In genomic region chr6:52300489-52300931, GRCh38 we compare ENCODE assay signal across 14 cellular contexts. TPM values are rescaled to one million over a fixed set of nuclear protein-coding genes. Genes with fewer than 3 reads are reported as not detected.
DNase-seq lines count a peak whose midpoint lies in the region; ATAC-seq and TF ChIP-seq lines count a peak whose summit lies in the region.
"Had no signal": no experiment of that assay in that cellular context is flagged by ENCODE, and none has a peak within 500 bp of the region (broad histone marks: within the 10 kb centered on the region; RNA-seq: fewer than 3 reads in every experiment).

No MANE protein-coding gene starts in this region.

- H2AFZ ChIP-seq in IMR-90 (replicated peaks; ENCODE audit: low read length, poor library complexity) (no peak overlapping the region), SU-DHL-6 (ENCODE audit: low read depth, low read length, severe bottlenecking) (no peak overlapping the region), neuronal stem cell (ENCODE audit: low read length) (no peak overlapping the region)

- no peak overlapping the region for H3K4me3 ChIP-seq in IMR-90 (ENCODE audit: insufficient read depth, low read depth, low read length)
- H3K4me3 ChIP-seq in SU-DHL-6 (ENCODE audit: insufficient read depth, low read length, poor library complexity, severe bottlenecking) = no peak overlapping the region
- no peak overlapping the region for H3K4me3 ChIP-seq in neuronal stem cell (ENCODE audit: low read length in 2 of 2)
- H3K4me3 ChIP-seq: HAP-1 had no signal

- DNase-seq in IMR-90 (no peak), neuronal stem cell (ENCODE audit: low spot score) (no peak), inferior parietal cortex (ENCODE audit: extremely low spot score) (no peak), T-helper 9 cell (no peak)
- DNase-seq: Calu3; CD4-positive, CD25-positive, alpha-beta regulatory T cell; DMS 273 treated with DMSO at 0.1 percent for 48 hours had no signal

- H3K56ac ChIP-seq in IMR-90 (ENCODE audit: extremely low read depth, insufficient read depth, low read length) = no peak overlapping the region

- CTCF ChIA-PET in IMR-90 (lab: Yijun Ruan, JAX) = no interaction called here

- H3K23ac ChIP-seq in IMR-90 (ENCODE audit: low read depth, low read length) (no peak overlapping the region), neuronal stem cell (ENCODE audit: low read depth, low read length, poor library complexity) (no peak overlapping the region)

- in situ Hi-C loops in IMR-90 (cut with MboI; ENCODE audit: low sequenced_read_pairs) = no loop called here

- dilution Hi-C loops in IMR-90 (cut with HindIII; ENCODE audit: low sequenced_read_pairs, unreplicated experiment) = no loop called here

- no peak overlapping the region for H2BK5ac ChIP-seq in IMR-90 (ENCODE audit: low read depth, low read length, poor library complexity, severe bottlenecking)
- no peak overlapping the region for H2BK5ac ChIP-seq in neuronal stem cell (ENCODE audit: low read length)

- H2BK15ac ChIP-seq in IMR-90 (ENCODE audit: low read depth, low read length) (no peak overlapping the region), neuronal stem cell (ENCODE audit: low read length) (no peak overlapping the region)

- POLR2A ChIA-PET in IMR-90 (lab: Charles Lee; ENCODE audit: unreplicated experiment) = no interaction called here

- H3K4me2 ChIP-seq in IMR-90 (ENCODE audit: low read depth, low read length) (no peak overlapping the region), SU-DHL-6 (ENCODE audit: low read depth, low read length, poor library complexity, severe bottlenecking) (no peak overlapping the region), neuronal stem cell (ENCODE audit: insufficient read depth, low read length, poor library complexity, severe bottlenecking) (no peak overlapping the region)

- no peak overlapping the region for H3K18ac ChIP-seq in IMR-90 (ENCODE audit: low read depth, low read length)
- peak overlapping the region; percentile 27 for H3K18ac ChIP-seq in neuronal stem cell (ENCODE audit: low read length)

- TF ChIP-seq POLR2A in IMR-90 (IDR thresholded peaks at IDR 0.05; ENCODE audit: low read depth, low read length) = no peak

- H2AK5ac ChIP-seq in IMR-90 (ENCODE audit: low read depth, low read length) (no peak overlapping the region), neuronal stem cell (ENCODE audit: low read depth, low read length) (no peak overlapping the region)

- H3K79me2 ChIP-seq in SU-DHL-6 (ENCODE audit: insufficient read depth, low read length) = no peaks in the 10 kb centered on the region

- H3K4me1 ChIP-seq in IMR-90 (ENCODE audit: control insufficient read depth, insufficient read depth, low read length) (no peaks in the 10 kb centered on the region), neuronal stem cell (ENCODE audit: control insufficient read depth in 2 of 2, insufficient read depth in 1 of 2, low read depth in 1 of 2, low read length in 2 of 2) (peaks cover 0 to 4% of the 10 kb centered on the region in 2 donors)
- H3K4me1 ChIP-seq: HAP-1 had no signal

- no peak overlapping the region for H3K4ac ChIP-seq in IMR-90 (ENCODE audit: low read depth, low read length)
- H3K4ac ChIP-seq in neuronal stem cell (ENCODE audit: low read length) = no peak overlapping the region

- 0 out of 2 replicates have a peak, but pooled peaks cover 2% of the 10 kb centered on the region for H3K9me3 ChIP-seq in IMR-90 (ENCODE audit: control insufficient read depth, insufficient read depth, low read length)
- no peaks in the 10 kb centered on the region for H3K9me3 ChIP-seq in SU-DHL-6 (ENCODE audit: insufficient read depth, low read length)
- H3K9me3 ChIP-seq in neuronal stem cell (replicated peaks in 1 of 2; ENCODE audit: control insufficient read depth in 2 of 2, insufficient read depth in 1 of 2, low read depth in 1 of 2, low read length in 2 of 2) = peaks cover 7 to 10% of the 10 kb centered on the region in 2 donors
- H3K9me3 ChIP-seq: HAP-1 had no signal

- H3K79me1 ChIP-seq in IMR-90 (ENCODE audit: low read depth in 1 of 2, low read length in 2 of 2) = no peaks in the 10 kb centered on the region
- H3K79me1 ChIP-seq in neuronal stem cell (ENCODE audit: low read depth, low read length) = no peaks in the 10 kb centered on the region

- no peak overlapping the region for H2BK120ac ChIP-seq in IMR-90 (ENCODE audit: low read depth, low read length)
- no peak overlapping the region for H2BK120ac ChIP-seq in neuronal stem cell (ENCODE audit: low read depth, low read length)

- intact Hi-C loops in IMR-90 (cut with micrococcal nuclease) = no loop called here

- H3K14ac ChIP-seq in IMR-90 (replicated peaks; ENCODE audit: low read depth, low read length) (no peak overlapping the region), neuronal stem cell (ENCODE audit: low read length) (no peak overlapping the region)

- no peak overlapping the region for H3K27ac ChIP-seq in IMR-90 (ENCODE audit: insufficient read depth, low read length)
- H3K27ac ChIP-seq in SU-DHL-6 (ENCODE audit: low read depth, low read length) = 0 out of 2 replicates have a peak overlapping the region, but pooled peaks have one; percentile 30
- no peak overlapping the region for H3K27ac ChIP-seq in neuronal stem cell (replicated peaks; ENCODE audit: low read length)

- no peaks in the 10 kb centered on the region for H3K36me3 ChIP-seq in IMR-90 (ENCODE audit: control insufficient read depth, insufficient read depth, low read length)
- H3K36me3 ChIP-seq in SU-DHL-6 (ENCODE audit: low read length) = no peaks in the 10 kb centered on the region
- peaks cover 0 to 1% of the 10 kb centered on the region in 2 donors for H3K36me3 ChIP-seq in neuronal stem cell (replicated peaks in 1 of 2; ENCODE audit: control insufficient read depth in 2 of 2, insufficient read depth in 2 of 2, low read length in 2 of 2)
- H3K36me3 ChIP-seq: HAP-1 had no signal

- H4K20me1 ChIP-seq in IMR-90 (ENCODE audit: insufficient read depth, low read length) (no peaks in the 10 kb centered on the region), SU-DHL-6 (ENCODE audit: low read depth, low read length) (no peaks in the 10 kb centered on the region)

- WGBS in IMR-90 (ENCODE audit: extremely low coverage in 2 of 2, insufficient read length in 1 of 2), 2 experiments = no CpG with 5 or more reads among the region's 2 CpGs
- no CpG with 5 or more reads among the region's 2 CpGs for WGBS in neuronal stem cell (ENCODE audit: extremely low coverage in 2 of 2, insufficient read length in 2 of 2, insufficient replicate concordance in 1 of 2), 2 donors

- BruUV-seq in IMR-90 (replicated peaks; lab: Mats Ljungman, UMichigan) = no TSS peak

- H3K27me3 ChIP-seq in IMR-90 (ENCODE audit: control insufficient read depth, insufficient read depth, low read length) (no peaks in the 10 kb centered on the region), SU-DHL-6 (ENCODE audit: low read length) (no peaks in the 10 kb centered on the region), neuronal stem cell (ENCODE audit: control insufficient read depth in 3 of 3, insufficient read depth in 3 of 3, low read depth in 1 of 3, low read length in 3 of 3) (peaks cover 0 to 2% (median 0%) of the 10 kb centered on the region in 3 experiments)

- H2BK12ac ChIP-seq in neuronal stem cell (ENCODE audit: low read length) = no peak overlapping the region

- no peak for ATAC-seq in IMR-90 (ENCODE audit: low read depth)
- ATAC-seq in HG03025 (IDR thresholded peaks at IDR 0.05; ENCODE audit: low FRiP score, unreplicated experiment) = no peak

- TF ChIP-seq RAD21 in IMR-90 (IDR thresholded peaks at IDR 0.05; ENCODE audit: low read length) = no peak

- 0 out of 2 replicates have a peak, but pooled peaks cover 2% of the 10 kb centered on the region for H3K9me1 ChIP-seq in IMR-90 (ENCODE audit: insufficient read depth, low read length)

- no peak for TF ChIP-seq CTCF in IMR-90 (conservative IDR thresholded peaks at IDR 0.05; ENCODE audit: low read depth, low read length)
- no peak for TF ChIP-seq CTCF in SU-DHL-6 (IDR thresholded peaks at IDR 0.05; ENCODE audit: insufficient read depth, low read length, poor library complexity, severe bottlenecking)

- no peaks in the 10 kb centered on the region for H3K9me2 ChIP-seq in SU-DHL-6 (replicated peaks; ENCODE audit: insufficient read depth, low read length)

- H3K9ac ChIP-seq in IMR-90 (ENCODE audit: low read depth, low read length) (no peak overlapping the region), SU-DHL-6 (ENCODE audit: low read length) (no peak overlapping the region), neuronal stem cell (ENCODE audit: low read depth, low read length, poor library complexity) (no peak overlapping the region)

- H4K8ac ChIP-seq in IMR-90 (ENCODE audit: low read depth in 2 of 2, low read length in 2 of 2) (no peak overlapping the region), neuronal stem cell (ENCODE audit: low read depth, low read length) (no peak overlapping the region)

- no peak overlapping the region for H2BK20ac ChIP-seq in IMR-90 (ENCODE audit: low read depth, low read length)

- no peak overlapping the region for H4K5ac ChIP-seq in IMR-90 (ENCODE audit: low read depth, low read length)

- no peak overlapping the region for H2AK9ac ChIP-seq in IMR-90 (replicated peaks; ENCODE audit: low read depth, low read length, poor library complexity)

- H3F3A ChIP-seq in SU-DHL-6 (ENCODE audit: insufficient read depth) = peaks cover 38% of the 10 kb centered on the region

- no peak overlapping the region for H4K91ac ChIP-seq in IMR-90 (ENCODE audit: insufficient read depth, low read depth, low read length)
- H4K91ac ChIP-seq in neuronal stem cell (ENCODE audit: low read depth, low read length, poor library complexity) = no peak overlapping the region

TF ChIP-seq in IMR-90, 13 proteins besides CTCF, POLR2A, EP300 and RAD21:
- TF ChIP-seq MAFK (IDR thresholded peaks at IDR 0.05; ENCODE audit: low read depth, low read length) = peak; percentile 83
- TF ChIP-seq MXI1 (IDR thresholded peaks at IDR 0.05; ENCODE audit: borderline replicate concordance, low read depth, low read length) = no peak

RNA-seq across cellular contexts. Expression of gene MCM3, which starts 16.0 kb away (rescaled TPM):
- 66.5 and 76.7 TPM in 2 replicates for total RNA-seq in IMR-90 (2012; rRNA removed)
- 47.6 and 54.6 TPM in 2 replicates for polyA plus RNA-seq in IMR-90 (2012; rRNA removed)
- 21.7 and 34.9 TPM in 2 replicates for polyA plus RNA-seq in IMR-90 (2012; cell fraction: cytosol; rRNA removed)
- 28.2 and 43.8 TPM in 2 replicates for polyA plus RNA-seq in IMR-90 (2012; cell fraction: nucleus; rRNA removed; ENCODE audit: low replicate concordance)
- polyA plus RNA-seq in neuronal stem cell (2013, experiment 1 of 2) = 102 TPM
- polyA plus RNA-seq in neuronal stem cell (2013, experiment 2 of 2) = 98.5 TPM

RNA-seq across cellular contexts. Expression of gene IL17F, which starts 56.2 kb away (rescaled TPM):
- not detected in 2 replicates for total RNA-seq in IMR-90 (2012; rRNA removed)
- polyA plus RNA-seq in IMR-90 (2012; rRNA removed) = not detected in 2 replicates
- not detected in 2 replicates for polyA plus RNA-seq in IMR-90 (2012; cell fraction: cytosol; rRNA removed)
- polyA plus RNA-seq in IMR-90 (2012; cell fraction: nucleus; rRNA removed; ENCODE audit: low replicate concordance) = not detected in 2 replicates
- polyA plus RNA-seq in neuronal stem cell (2013, experiment 1 of 2) = not detected
- polyA plus RNA-seq in neuronal stem cell (2013, experiment 2 of 2) = not detected
- total RNA-seq: A673, Calu3, Daoy, H1 had no signal
- polyA plus RNA-seq: BJ had no signal
